In genomic region chr2:191845248-191845715, GRCh38 we compare ENCODE assay signal across 10 cellular contexts. TPM values are rescaled to one million over a fixed set of nuclear protein-coding genes. Genes with fewer than 3 reads are reported as not detected.
DNase-seq lines count a peak whose midpoint lies in the region; ATAC-seq, FAIRE-seq and TF ChIP-seq lines count a peak whose summit lies in the region.
"Had no signal": no experiment of that assay in that cellular context is flagged by ENCODE, and none has a peak within 500 bp of the region (broad histone marks: within the 10 kb centered on the region; RNA-seq: fewer than 3 reads in every experiment).

No MANE protein-coding gene starts in this region.

- H4K8ac ChIP-seq in IMR-90 (ENCODE audit: low read depth in 2 of 2, low read length in 2 of 2) = peak overlapping the region; percentile 61 to 91

- in situ Hi-C loops in IMR-90 (cut with MboI; ENCODE audit: low sequenced_read_pairs) = no loop called here

- no peak for DNase-seq in IMR-90
- DNase-seq in ecto neural progenitor cell (ENCODE audit: low spot score) = peak; percentile 58
- DNase-seq in lower lobe of right lung = peak; percentile 53
- DNase-seq in tibial artery = no peak
- no peak for DNase-seq in activated CD4-positive, alpha-beta memory T cell treated with anti-CD3 and anti-CD28 coated beads for 36 hours
- no peak for DNase-seq in T1000 (lab: John Stamatoyannopoulos, UW)
- no peak for DNase-seq in D721Med (ENCODE audit: insufficient read length, low spot score)
- DNase-seq: activated T-cell treated with anti-CD3 and anti-CD28 coated beads, Interleukin-2, amount 50 U/mL, for 1 hour; SHP77 had no signal

- peak overlapping the region; percentile 33 for H3K4me3 ChIP-seq in IMR-90 (ENCODE audit: insufficient read depth, low read depth, low read length)
- peak overlapping the region; percentile 72 for H3K4me3 ChIP-seq in lower lobe of right lung
- H3K4me3 ChIP-seq in tibial artery = peak overlapping the region; percentile 42 to 53

- H3K79me1 ChIP-seq in IMR-90 (ENCODE audit: low read depth in 1 of 2, low read length in 2 of 2) = peaks cover 9 to 34% of the 10 kb centered on the region in 2 experiments; a peak in 3 of 4 replicates

- H3K27me3 ChIP-seq in IMR-90 (ENCODE audit: control insufficient read depth, insufficient read depth, low read length) (no peaks in the 10 kb centered on the region), lower lobe of right lung (ENCODE audit: low read depth) (no peaks in the 10 kb centered on the region), tibial artery (no peaks in the 10 kb centered on the region)

- peak overlapping the region; percentile 72 for H3K9ac ChIP-seq in IMR-90 (ENCODE audit: low read depth, low read length)

- no peak overlapping the region for H3K27ac Mint-ChIP-seq in activated CD4-positive, alpha-beta memory T cell treated with anti-CD3 and anti-CD28 coated beads for 36 hours

- peak overlapping the region; percentile 91 for H3K14ac ChIP-seq in IMR-90 (replicated peaks; ENCODE audit: low read depth, low read length)

- H2BK15ac ChIP-seq in IMR-90 (ENCODE audit: low read depth, low read length) = peak overlapping the region; percentile 90; the same call in 2 of the 3 replicates

- H3K4me3 Mint-ChIP-seq in activated CD4-positive, alpha-beta memory T cell treated with anti-CD3 and anti-CD28 coated beads for 36 hours = no peak overlapping the region

- H3K4me1 ChIP-seq in IMR-90 (ENCODE audit: control insufficient read depth, insufficient read depth, low read length) (peaks cover 17% of the 10 kb centered on the region), lower lobe of right lung (peaks cover 32% of the 10 kb centered on the region), tibial artery (peaks cover 0 to 40% (median 22%) of the 10 kb centered on the region in 4 donors)

- H3K56ac ChIP-seq in IMR-90 (ENCODE audit: extremely low read depth, insufficient read depth, low read length) = peak overlapping the region; percentile 81

- no TSS peak for BruUV-seq in IMR-90 (replicated peaks; lab: Mats Ljungman, UMichigan)

- CTCF ChIA-PET in IMR-90 (lab: Yijun Ruan, JAX) = interaction anchor here (2.1 kb wide), 1 partner anchor 317 kb away, joined by 8 read pairs; no protein-coding TSS in a partner anchor
- CTCF ChIA-PET in activated CD4-positive, alpha-beta memory T cell treated with anti-CD3 and anti-CD28 coated beads for 36 hours (lab: Charles Lee) = no interaction called here

- H4K5ac ChIP-seq in IMR-90 (ENCODE audit: low read depth, low read length) = peak overlapping the region; percentile 53

- H3K36me3 Mint-ChIP-seq in activated CD4-positive, alpha-beta memory T cell treated with anti-CD3 and anti-CD28 coated beads for 36 hours = no peaks in the 10 kb centered on the region

- H3K36me3 ChIP-seq in IMR-90 (ENCODE audit: control insufficient read depth, insufficient read depth, low read length) (no peaks in the 10 kb centered on the region), lower lobe of right lung (peaks cover 6% of the 10 kb centered on the region), tibial artery (no peaks in the 10 kb centered on the region)

- no peak for TF ChIP-seq RAD21 in IMR-90 (IDR thresholded peaks at IDR 0.05; ENCODE audit: low read length)

- no CpG with 5 or more reads among the region's 9 CpGs for WGBS in IMR-90 (ENCODE audit: extremely low coverage in 2 of 2, insufficient read length in 1 of 2), 2 experiments

- H2BK120ac ChIP-seq in IMR-90 (ENCODE audit: low read depth, low read length) = peak overlapping the region; percentile 86

- peak overlapping the region; percentile 69 for H2BK5ac ChIP-seq in IMR-90 (ENCODE audit: low read depth, low read length, poor library complexity, severe bottlenecking)

- peak overlapping the region; percentile 81 for H2BK20ac ChIP-seq in IMR-90 (ENCODE audit: low read depth, low read length)

- no peaks in the 10 kb centered on the region for H3K9me3 Mint-ChIP-seq in activated CD4-positive, alpha-beta memory T cell treated with anti-CD3 and anti-CD28 coated beads for 36 hours

- TF ChIP-seq POLR2A in IMR-90 (IDR thresholded peaks at IDR 0.05; ENCODE audit: low read depth, low read length) = no peak

- intact Hi-C loops in IMR-90 (cut with micrococcal nuclease) = no loop called here
- intact Hi-C loops in lower lobe of right lung (cut with DNase I) = no loop called here
- intact Hi-C loops in tibial artery (cut with DNase I; ENCODE audit: low total_unique reads) = no loop called here
- intact Hi-C loops in activated CD4-positive, alpha-beta memory T cell treated with anti-CD3 and anti-CD28 coated beads for 36 hours (cut with micrococcal nuclease) = no loop called here

- POLR2A ChIA-PET in IMR-90 (lab: Charles Lee; ENCODE audit: unreplicated experiment) = no interaction called here
- POLR2A ChIA-PET in activated CD4-positive, alpha-beta memory T cell treated with anti-CD3 and anti-CD28 coated beads for 36 hours (lab: Charles Lee) = no interaction called here

- peak overlapping the region; percentile 95 for H4K91ac ChIP-seq in IMR-90 (ENCODE audit: insufficient read depth, low read depth, low read length)

- H3K18ac ChIP-seq in IMR-90 (ENCODE audit: low read depth, low read length) = peak overlapping the region; percentile 71

- no peaks in the 10 kb centered on the region for H4K20me1 ChIP-seq in IMR-90 (ENCODE audit: insufficient read depth, low read length)

- peaks cover 16% of the 10 kb centered on the region for H3K9me1 ChIP-seq in IMR-90 (ENCODE audit: insufficient read depth, low read length)

- H2AK5ac ChIP-seq in IMR-90 (ENCODE audit: low read depth, low read length) = peak overlapping the region; percentile 73; the same call in 1 of the 2 replicates

- peak overlapping the region; percentile 96 for H3K4ac ChIP-seq in IMR-90 (ENCODE audit: low read depth, low read length)

- H2AFZ ChIP-seq in IMR-90 (replicated peaks; ENCODE audit: low read length, poor library complexity) = peak overlapping the region; percentile 76

- FAIRE-seq in D721Med (lab: Jason Lieb, UNC) = no peak

- H2AK9ac ChIP-seq in IMR-90 (replicated peaks; ENCODE audit: low read depth, low read length, poor library complexity) = peak overlapping the region; percentile 87

- ATAC-seq in IMR-90 (ENCODE audit: low read depth) (peak; percentile 12; the same call in 1 of the 2 replicates), lower lobe of right lung (peak in 1 of 2 donors; percentile 12), HG03432 (IDR thresholded peaks at IDR 0.05; ENCODE audit: unreplicated experiment) (no peak)

- H3K4me1 Mint-ChIP-seq in activated CD4-positive, alpha-beta memory T cell treated with anti-CD3 and anti-CD28 coated beads for 36 hours (ENCODE audit: low read depth) = peaks cover 9% of the 10 kb centered on the region

- peak overlapping the region; percentile 38 for H3K4me2 ChIP-seq in IMR-90 (ENCODE audit: low read depth, low read length)

- dilution Hi-C loops in IMR-90 (cut with HindIII; ENCODE audit: low sequenced_read_pairs, unreplicated experiment) = no loop called here

- TF ChIP-seq CTCF in IMR-90 (conservative IDR thresholded peaks at IDR 0.05; ENCODE audit: low read depth, low read length) (no peak), lower lobe of right lung (IDR thresholded peaks at IDR 0.05) (no peak), tibial artery (IDR thresholded peaks at IDR 0.05) (no peak), D721Med (IDR thresholded peaks at IDR 0.05; ENCODE audit: insufficient read depth, missing control alignments) (no peak)

- H3K9me3 ChIP-seq in IMR-90 (ENCODE audit: control insufficient read depth, insufficient read depth, low read length) (no peaks in the 10 kb centered on the region), lower lobe of right lung (no peaks in the 10 kb centered on the region), tibial artery (no peaks in the 10 kb centered on the region)

- H3K27me3 Mint-ChIP-seq in activated CD4-positive, alpha-beta memory T cell treated with anti-CD3 and anti-CD28 coated beads for 36 hours = peaks cover 29% of the 10 kb centered on the region

- peak overlapping the region; percentile 76 for H3K27ac ChIP-seq in IMR-90 (ENCODE audit: insufficient read depth, low read length)
- peak overlapping the region; percentile 95 for H3K27ac ChIP-seq in lower lobe of right lung
- peak overlapping the region; percentile 48 to 56 for H3K27ac ChIP-seq in tibial artery

- H3K23ac ChIP-seq in IMR-90 (ENCODE audit: low read depth, low read length) = peak overlapping the region; percentile 88

TF ChIP-seq in IMR-90, 13 proteins besides CTCF, POLR2A, EP300 and RAD21 (continues in another document):
- TF ChIP-seq CHD1 (IDR thresholded peaks at IDR 0.05; ENCODE audit: low read depth, low read length) = no peak
- TF ChIP-seq MAZ (IDR thresholded peaks at IDR 0.05; ENCODE audit: borderline replicate concordance, low read depth, low read length) = no peak
- TF ChIP-seq, protein P1, sequence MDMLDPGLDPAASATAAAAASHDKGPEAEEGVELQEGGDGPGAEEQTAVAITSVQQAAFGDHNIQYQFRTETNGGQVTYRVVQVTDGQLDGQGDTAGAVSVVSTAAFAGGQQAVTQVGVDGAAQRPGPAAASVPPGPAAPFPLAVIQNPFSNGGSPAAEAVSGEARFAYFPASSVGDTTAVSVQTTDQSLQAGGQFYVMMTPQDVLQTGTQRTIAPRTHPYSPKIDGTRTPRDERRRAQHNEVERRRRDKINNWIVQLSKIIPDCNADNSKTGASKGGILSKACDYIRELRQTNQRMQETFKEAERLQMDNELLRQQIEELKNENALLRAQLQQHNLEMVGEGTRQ (IDR thresholded peaks at IDR 0.05; ENCODE audit: low read depth, low read length) = no peak
- no peak for TF ChIP-seq MXI1 (IDR thresholded peaks at IDR 0.05; ENCODE audit: borderline replicate concordance, low read depth, low read length)
- no peak for TF ChIP-seq RCOR1 (IDR thresholded peaks at IDR 0.05; ENCODE audit: insufficient replicate concordance, low read length)
- no peak for TF ChIP-seq FOS (IDR thresholded peaks at IDR 0.05; ENCODE audit: low read depth, low read length)
- TF ChIP-seq SMC3 (IDR thresholded peaks at IDR 0.05; ENCODE audit: low read depth, low read length) = no peak
- no peak for TF ChIP-seq ELK1 (IDR thresholded peaks at IDR 0.05; ENCODE audit: borderline replicate concordance, low read depth, low read length)
- TF ChIP-seq RFX5 (IDR thresholded peaks at IDR 0.05; ENCODE audit: low read depth, low read length) = no peak

RNA-seq across cellular contexts. Expression of gene CAVIN2, which starts 1.6 kb away (rescaled TPM):
- 11.5 and 12.5 TPM in 2 replicates for total RNA-seq in IMR-90 (2012; rRNA removed)
- 7.7 and 8.3 TPM in 2 replicates for polyA plus RNA-seq in IMR-90 (2012; rRNA removed)
- 4.0 and 7.0 TPM in 2 replicates for polyA plus RNA-seq in IMR-90 (2012; cell fraction: cytosol; rRNA removed)
- polyA plus RNA-seq in IMR-90 (2012; cell fraction: nucleus; rRNA removed; ENCODE audit: low replicate concordance) = 2.8 and 3.3 TPM in 2 replicates
- total RNA-seq in lower lobe of right lung = 182 TPM
- total RNA-seq in activated CD4-positive, alpha-beta memory T cell treated with anti-CD3 and anti-CD28 coated beads for 36 hours = not detected

Comparison
In these comparisons a context has a peak if more than half of its experiments do, and no peak if none do; other contexts are left out.
1. DNase-seq: peak in ecto neural progenitor cell (single experiment) and lower lobe of right lung (single experiment); none in IMR-90 (single experiment), tibial artery (0 of 2), activated CD4-positive, alpha-beta memory T cell treated with anti-CD3 and anti-CD28 coated beads for 36 hours (single experiment), T1000 (single experiment) and D721Med (single experiment).
2. RNA of gene CAVIN2, which starts 1.6 kb away (total RNA-seq): 182 TPM in lower lobe of right lung (single experiment); 11.5 to 12.5 TPM in IMR-90 and not detected in activated CD4-positive, alpha-beta memory T cell treated with anti-CD3 and anti-CD28 coated beads for 36 hours; every median in the first group is over 10 times any median in the second.
3. Peak in every context shown above with its lines, with median percentiles within 50 percentile points of each other: H3K27ac ChIP-seq and H3K4me3 ChIP-seq.